ENCODE assay signal across 1 cellular context in genomic region chr11:67289651-67290479, GRCh38.
A peak's percentile ranks its signal among the peaks of the same experiment; 100 is the strongest.
TF ChIP-seq lines count a peak whose summit lies in the region.

No MANE protein-coding gene starts in this region.

TF ChIP-seq in GM12878, 131 proteins besides CTCF, POLR2A, EP300 and RAD21:
- TF ChIP-seq PAX5 (IDR thresholded peaks at IDR 0.05; ENCODE audit: borderline replicate concordance, low read depth, low read length) (no peak), HDGF (IDR thresholded peaks at IDR 0.05) (peak; percentile 91)
- TF ChIP-seq, protein P1, sequence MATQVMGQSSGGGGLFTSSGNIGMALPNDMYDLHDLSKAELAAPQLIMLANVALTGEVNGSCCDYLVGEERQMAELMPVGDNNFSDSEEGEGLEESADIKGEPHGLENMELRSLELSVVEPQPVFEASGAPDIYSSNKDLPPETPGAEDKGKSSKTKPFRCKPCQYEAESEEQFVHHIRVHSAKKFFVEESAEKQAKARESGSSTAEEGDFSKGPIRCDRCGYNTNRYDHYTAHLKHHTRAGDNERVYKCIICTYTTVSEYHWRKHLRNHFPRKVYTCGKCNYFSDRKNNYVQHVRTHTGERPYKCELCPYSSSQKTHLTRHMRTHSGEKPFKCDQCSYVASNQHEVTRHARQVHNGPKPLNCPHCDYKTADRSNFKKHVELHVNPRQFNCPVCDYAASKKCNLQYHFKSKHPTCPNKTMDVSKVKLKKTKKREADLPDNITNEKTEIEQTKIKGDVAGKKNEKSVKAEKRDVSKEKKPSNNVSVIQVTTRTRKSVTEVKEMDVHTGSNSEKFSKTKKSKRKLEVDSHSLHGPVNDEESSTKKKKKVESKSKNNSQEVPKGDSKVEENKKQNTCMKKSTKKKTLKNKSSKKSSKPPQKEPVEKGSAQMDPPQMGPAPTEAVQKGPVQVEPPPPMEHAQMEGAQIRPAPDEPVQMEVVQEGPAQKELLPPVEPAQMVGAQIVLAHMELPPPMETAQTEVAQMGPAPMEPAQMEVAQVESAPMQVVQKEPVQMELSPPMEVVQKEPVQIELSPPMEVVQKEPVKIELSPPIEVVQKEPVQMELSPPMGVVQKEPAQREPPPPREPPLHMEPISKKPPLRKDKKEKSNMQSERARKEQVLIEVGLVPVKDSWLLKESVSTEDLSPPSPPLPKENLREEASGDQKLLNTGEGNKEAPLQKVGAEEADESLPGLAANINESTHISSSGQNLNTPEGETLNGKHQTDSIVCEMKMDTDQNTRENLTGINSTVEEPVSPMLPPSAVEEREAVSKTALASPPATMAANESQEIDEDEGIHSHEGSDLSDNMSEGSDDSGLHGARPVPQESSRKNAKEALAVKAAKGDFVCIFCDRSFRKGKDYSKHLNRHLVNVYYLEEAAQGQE (IDR thresholded peaks at IDR 0.05; ENCODE audit: low read depth, low read length): no peak
- TF ChIP-seq, protein P2, sequence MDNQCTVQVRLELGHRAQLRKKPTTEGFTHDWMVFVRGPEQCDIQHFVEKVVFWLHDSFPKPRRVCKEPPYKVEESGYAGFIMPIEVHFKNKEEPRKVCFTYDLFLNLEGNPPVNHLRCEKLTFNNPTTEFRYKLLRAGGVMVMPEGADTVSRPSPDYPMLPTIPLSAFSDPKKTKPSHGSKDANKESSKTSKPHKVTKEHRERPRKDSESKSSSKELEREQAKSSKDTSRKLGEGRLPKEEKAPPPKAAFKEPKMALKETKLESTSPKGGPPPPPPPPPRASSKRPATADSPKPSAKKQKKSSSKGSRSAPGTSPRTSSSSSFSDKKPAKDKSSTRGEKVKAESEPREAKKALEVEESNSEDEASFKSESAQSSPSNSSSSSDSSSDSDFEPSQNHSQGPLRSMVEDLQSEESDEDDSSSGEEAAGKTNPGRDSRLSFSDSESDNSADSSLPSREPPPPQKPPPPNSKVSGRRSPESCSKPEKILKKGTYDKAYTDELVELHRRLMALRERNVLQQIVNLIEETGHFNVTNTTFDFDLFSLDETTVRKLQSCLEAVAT (IDR thresholded peaks at IDR 0.05): peak; percentile 51; the same call in 1 of the 2 replicates
